ENCODE assay signal across 20 cellular contexts in genomic region chr22:50419116-50419515, GRCh38.
"Had no signal": no experiment of that assay in that cellular context is flagged by ENCODE, and none has a peak within 500 bp of the region (broad histone marks: within the 10 kb centered on the region; RNA-seq: fewer than 3 reads in every experiment).

No MANE protein-coding gene starts in this region.

- H3K4me1 ChIP-seq: esophagus muscularis mucosa, gastrocnemius medialis, psoas muscle, sigmoid colon, suprapubic skin, tibial artery, upper lobe of right lung had no signal

- ATAC-seq: effector memory CD8-positive, alpha-beta T cell; gastrocnemius medialis; heart right ventricle; left colon; naive thymus-derived CD4-positive, alpha-beta T cell; psoas muscle; upper lobe of right lung had no signal

- H3K9me3 ChIP-seq: esophagus muscularis mucosa, gastrocnemius medialis, heart right ventricle, psoas muscle, sigmoid colon, suprapubic skin, tibial artery, upper lobe of right lung had no signal

- DNase-seq: cortex of kidney; effector memory CD8-positive, alpha-beta T cell; gastrocnemius medialis; heart right ventricle; islet precursor cell; left colon; mammary epithelial cell; naive thymus-derived CD4-positive, alpha-beta T cell; nephron progenitor cell; psoas muscle; sigmoid colon; stimulated activated CD4-positive, alpha-beta T cell treated with anti-CD3 and anti-CD28 coated beads, Interleukin-2, amount 100 ng/mL, for 24 hours; stimulated activated CD4-positive, alpha-beta T cell treated with anti-CD3 and anti-CD28 coated beads, Interleukin-4, amount 100 ng/mL, for 4 hours; stimulated activated naive CD4-positive, alpha-beta T cell; tibial artery; upper lobe of right lung had no signal

- H3K4me3 ChIP-seq: esophagus muscularis mucosa, gastrocnemius medialis, heart right ventricle, psoas muscle, sigmoid colon, skin epidermis, suprapubic skin, tibial artery, upper lobe of right lung had no signal

- H3K27ac ChIP-seq: epithelial cell of prostate, esophagus muscularis mucosa, gastrocnemius medialis, heart right ventricle, psoas muscle, sigmoid colon, skin epidermis, suprapubic skin, tibial artery, upper lobe of right lung had no signal

- H3K27me3 ChIP-seq: esophagus muscularis mucosa, gastrocnemius medialis, heart right ventricle, sigmoid colon, suprapubic skin, tibial artery, upper lobe of right lung had no signal
